Comparison of ENCODE assay signal across 3 cellular contexts in the genomic region with DNA sequence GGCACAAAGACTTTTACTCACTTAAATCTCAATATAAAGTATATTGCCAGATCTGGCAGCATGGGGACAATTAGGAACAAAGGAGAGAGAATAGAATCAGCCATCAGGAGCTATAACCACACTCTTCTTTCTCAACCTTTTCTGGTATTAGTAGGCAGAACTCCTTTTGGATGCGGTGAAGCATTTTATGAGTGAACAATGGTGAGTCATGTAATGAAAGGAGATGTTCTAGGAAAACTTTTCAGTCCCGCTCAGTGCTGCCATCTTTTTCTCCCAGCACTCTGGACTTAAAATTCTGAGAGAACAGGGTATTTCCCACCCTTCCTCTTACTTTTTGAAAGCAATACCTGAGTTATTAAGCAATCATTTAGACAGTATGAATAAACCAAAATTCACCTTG.
A peak's percentile ranks its signal among the peaks of the same experiment; 100 is the strongest.
TF ChIP-seq lines count a peak whose summit lies in the region.

No MANE protein-coding gene starts in this region.

TF ChIP-seq in SK-N-SH, 30 proteins besides CTCF, POLR2A, EP300 and RAD21:
- peak; percentile 35; the same call in 1 of the 2 replicates for TF ChIP-seq FOSL2 (IDR thresholded peaks at IDR 0.05; ENCODE audit: borderline replicate concordance, low read depth)
- TF ChIP-seq, protein P1, sequence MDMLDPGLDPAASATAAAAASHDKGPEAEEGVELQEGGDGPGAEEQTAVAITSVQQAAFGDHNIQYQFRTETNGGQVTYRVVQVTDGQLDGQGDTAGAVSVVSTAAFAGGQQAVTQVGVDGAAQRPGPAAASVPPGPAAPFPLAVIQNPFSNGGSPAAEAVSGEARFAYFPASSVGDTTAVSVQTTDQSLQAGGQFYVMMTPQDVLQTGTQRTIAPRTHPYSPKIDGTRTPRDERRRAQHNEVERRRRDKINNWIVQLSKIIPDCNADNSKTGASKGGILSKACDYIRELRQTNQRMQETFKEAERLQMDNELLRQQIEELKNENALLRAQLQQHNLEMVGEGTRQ (IDR thresholded peaks at IDR 0.05; ENCODE audit: borderline replicate concordance, low read depth, low read length) = no peak

TF ChIP-seq in SK-N-SH treated with all-trans-retinoic acid at 6 μM for 48 hours, 23 proteins besides CTCF, POLR2A, EP300 and RAD21:
- no peak for TF ChIP-seq SNAI2 (CRISPR knock-in tag; IDR thresholded peaks at IDR 0.05)
- TF ChIP-seq TOX (CRISPR knock-in tag; IDR thresholded peaks at IDR 0.05; ENCODE audit: borderline replicate concordance) = no peak
- TF ChIP-seq TCF4 (CRISPR knock-in tag; IDR thresholded peaks at IDR 0.05; ENCODE audit: borderline replicate concordance) = no peak
- TF ChIP-seq OSR1 (CRISPR knock-in tag; IDR thresholded peaks at IDR 0.05) = no peak
- TF ChIP-seq ARNTL (CRISPR knock-in tag; IDR thresholded peaks at IDR 0.05; ENCODE audit: borderline replicate concordance, low read depth) = no peak
- no peak for TF ChIP-seq ZNF8 (CRISPR knock-in tag; IDR thresholded peaks at IDR 0.05)
- TF ChIP-seq PPARA (CRISPR knock-in tag; IDR thresholded peaks at IDR 0.05; ENCODE audit: borderline replicate concordance) = no peak
- TF ChIP-seq, protein P2, sequence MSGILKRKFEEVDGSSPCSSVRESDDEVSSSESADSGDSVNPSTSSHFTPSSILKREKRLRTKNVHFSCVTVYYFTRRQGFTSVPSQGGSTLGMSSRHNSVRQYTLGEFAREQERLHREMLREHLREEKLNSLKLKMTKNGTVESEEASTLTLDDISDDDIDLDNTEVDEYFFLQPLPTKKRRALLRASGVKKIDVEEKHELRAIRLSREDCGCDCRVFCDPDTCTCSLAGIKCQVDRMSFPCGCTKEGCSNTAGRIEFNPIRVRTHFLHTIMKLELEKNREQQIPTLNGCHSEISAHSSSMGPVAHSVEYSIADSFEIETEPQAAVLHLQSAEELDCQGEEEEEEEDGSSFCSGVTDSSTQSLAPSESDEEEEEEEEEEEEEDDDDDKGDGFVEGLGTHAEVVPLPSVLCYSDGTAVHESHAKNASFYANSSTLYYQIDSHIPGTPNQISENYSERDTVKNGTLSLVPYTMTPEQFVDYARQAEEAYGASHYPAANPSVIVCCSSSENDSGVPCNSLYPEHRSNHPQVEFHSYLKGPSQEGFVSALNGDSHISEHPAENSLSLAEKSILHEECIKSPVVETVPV (CRISPR knock-in tag; IDR thresholded peaks at IDR 0.05) = no peak
- TF ChIP-seq ZNF70 (CRISPR knock-in tag; IDR thresholded peaks at IDR 0.05) = no peak
- TF ChIP-seq ZFP30 (CRISPR knock-in tag; IDR thresholded peaks at IDR 0.05) = no peak
- no peak for TF ChIP-seq CSDC2 (CRISPR knock-in tag; IDR thresholded peaks at IDR 0.05)
- TF ChIP-seq ZFP3 (CRISPR knock-in tag; IDR thresholded peaks at IDR 0.05) = no peak
- TF ChIP-seq, protein P3, sequence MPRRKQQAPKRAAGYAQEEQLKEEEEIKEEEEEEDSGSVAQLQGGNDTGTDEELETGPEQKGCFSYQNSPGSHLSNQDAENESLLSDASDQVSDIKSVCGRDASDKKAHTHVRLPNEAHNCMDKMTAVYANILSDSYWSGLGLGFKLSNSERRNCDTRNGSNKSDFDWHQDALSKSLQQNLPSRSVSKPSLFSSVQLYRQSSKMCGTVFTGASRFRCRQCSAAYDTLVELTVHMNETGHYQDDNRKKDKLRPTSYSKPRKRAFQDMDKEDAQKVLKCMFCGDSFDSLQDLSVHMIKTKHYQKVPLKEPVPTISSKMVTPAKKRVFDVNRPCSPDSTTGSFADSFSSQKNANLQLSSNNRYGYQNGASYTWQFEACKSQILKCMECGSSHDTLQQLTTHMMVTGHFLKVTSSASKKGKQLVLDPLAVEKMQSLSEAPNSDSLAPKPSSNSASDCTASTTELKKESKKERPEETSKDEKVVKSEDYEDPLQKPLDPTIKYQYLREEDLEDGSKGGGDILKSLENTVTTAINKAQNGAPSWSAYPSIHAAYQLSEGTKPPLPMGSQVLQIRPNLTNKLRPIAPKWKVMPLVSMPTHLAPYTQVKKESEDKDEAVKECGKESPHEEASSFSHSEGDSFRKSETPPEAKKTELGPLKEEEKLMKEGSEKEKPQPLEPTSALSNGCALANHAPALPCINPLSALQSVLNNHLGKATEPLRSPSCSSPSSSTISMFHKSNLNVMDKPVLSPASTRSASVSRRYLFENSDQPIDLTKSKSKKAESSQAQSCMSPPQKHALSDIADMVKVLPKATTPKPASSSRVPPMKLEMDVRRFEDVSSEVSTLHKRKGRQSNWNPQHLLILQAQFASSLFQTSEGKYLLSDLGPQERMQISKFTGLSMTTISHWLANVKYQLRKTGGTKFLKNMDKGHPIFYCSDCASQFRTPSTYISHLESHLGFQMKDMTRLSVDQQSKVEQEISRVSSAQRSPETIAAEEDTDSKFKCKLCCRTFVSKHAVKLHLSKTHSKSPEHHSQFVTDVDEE (CRISPR knock-in tag; IDR thresholded peaks at IDR 0.05) = no peak
- TF ChIP-seq ISL1 (CRISPR knock-in tag; IDR thresholded peaks at IDR 0.05) = no peak
- no peak for TF ChIP-seq BACH2 (CRISPR knock-in tag; IDR thresholded peaks at IDR 0.05; ENCODE audit: borderline replicate concordance)
- TF ChIP-seq, protein P4, sequence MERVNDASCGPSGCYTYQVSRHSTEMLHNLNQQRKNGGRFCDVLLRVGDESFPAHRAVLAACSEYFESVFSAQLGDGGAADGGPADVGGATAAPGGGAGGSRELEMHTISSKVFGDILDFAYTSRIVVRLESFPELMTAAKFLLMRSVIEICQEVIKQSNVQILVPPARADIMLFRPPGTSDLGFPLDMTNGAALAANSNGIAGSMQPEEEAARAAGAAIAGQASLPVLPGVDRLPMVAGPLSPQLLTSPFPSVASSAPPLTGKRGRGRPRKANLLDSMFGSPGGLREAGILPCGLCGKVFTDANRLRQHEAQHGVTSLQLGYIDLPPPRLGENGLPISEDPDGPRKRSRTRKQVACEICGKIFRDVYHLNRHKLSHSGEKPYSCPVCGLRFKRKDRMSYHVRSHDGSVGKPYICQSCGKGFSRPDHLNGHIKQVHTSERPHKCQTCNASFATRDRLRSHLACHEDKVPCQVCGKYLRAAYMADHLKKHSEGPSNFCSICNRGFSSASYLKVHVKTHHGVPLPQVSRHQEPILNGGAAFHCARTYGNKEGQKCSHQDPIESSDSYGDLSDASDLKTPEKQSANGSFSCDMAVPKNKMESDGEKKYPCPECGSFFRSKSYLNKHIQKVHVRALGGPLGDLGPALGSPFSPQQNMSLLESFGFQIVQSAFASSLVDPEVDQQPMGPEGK (CRISPR knock-in tag; IDR thresholded peaks at IDR 0.05; ENCODE audit: borderline replicate concordance) = no peak

TF ChIP-seq in HepG2, 621 proteins besides CTCF, POLR2A, EP300 and RAD21:
- TF ChIP-seq, protein P5, sequence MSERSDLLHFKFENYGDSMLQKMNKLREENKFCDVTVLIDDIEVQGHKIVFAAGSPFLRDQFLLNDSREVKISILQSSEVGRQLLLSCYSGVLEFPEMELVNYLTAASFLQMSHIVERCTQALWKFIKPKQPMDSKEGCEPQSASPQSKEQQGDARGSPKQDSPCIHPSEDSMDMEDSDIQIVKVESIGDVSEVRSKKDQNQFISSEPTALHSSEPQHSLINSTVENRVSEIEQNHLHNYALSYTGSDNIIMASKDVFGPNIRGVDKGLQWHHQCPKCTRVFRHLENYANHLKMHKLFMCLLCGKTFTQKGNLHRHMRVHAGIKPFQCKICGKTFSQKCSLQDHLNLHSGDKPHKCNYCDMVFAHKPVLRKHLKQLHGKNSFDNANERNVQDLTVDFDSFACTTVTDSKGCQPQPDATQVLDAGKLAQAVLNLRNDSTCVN (CRISPR knock-in tag; IDR thresholded peaks at IDR 0.05; ENCODE audit: borderline replicate concordance) = no peak
